Comparison of ENCODE assay signal across 12 cellular contexts in genomic region chr20:54284928-54285704, GRCh38.
DNase-seq lines count a peak whose midpoint lies in the region; ATAC-seq, FAIRE-seq and TF ChIP-seq lines count a peak whose summit lies in the region.
"Had no signal": no experiment of that assay in that cellular context is flagged by ENCODE, and none has a peak within 500 bp of the region (broad histone marks: within the 10 kb centered on the region; RNA-seq: fewer than 3 reads in every experiment).

No MANE protein-coding gene starts in this region.

- DNase-seq in stimulated activated CD4-positive, alpha-beta T cell treated with anti-CD3 and anti-CD28 coated beads, Interleukin-12 subunit alpha, Interleukin-12 subunit beta, amount 100 ng/mL, for 4 hours = peak; percentile 6
- DNase-seq in stimulated activated CD4-positive, alpha-beta T cell treated with anti-CD3 and anti-CD28 coated beads, Interleukin-4, amount 100 ng/mL, for 4 hours = no peak
- peak; percentile 30 for DNase-seq in RPMI7951 (ENCODE audit: low read depth)
- peak; percentile 16 for DNase-seq in epithelial cell of proximal tubule (ENCODE audit: low read depth)
- no peak for DNase-seq in DMS 273 (lab: John Stamatoyannopoulos, UW; ENCODE audit: unreplicated experiment)
- no peak for DNase-seq in GM19239 (ENCODE audit: insufficient read length, low spot score)
- no peak for DNase-seq in NCI-H146 treated with DMSO at 0.1 percent for 48 hours (lab: John Stamatoyannopoulos, UW; ENCODE audit: unreplicated experiment)
- DNase-seq: C1 segment of cervical spinal cord, NCI-H1436, right cardiac atrium had no signal

- FAIRE-seq in GM19239 (lab: Jason Lieb, UNC) = no peak
- FAIRE-seq: islet of Langerhans had no signal

- TF ChIP-seq CTCF in epithelial cell of proximal tubule (conservative IDR thresholded peaks at IDR 0.05; ENCODE audit: low read depth, low read length) = no peak

- no peak for ATAC-seq in GM21529 (IDR thresholded peaks at IDR 0.05; ENCODE audit: unreplicated experiment)
- ATAC-seq: right cardiac atrium had no signal

- no peak overlapping the region for H3K4me3 ChIP-seq in epithelial cell of proximal tubule (ENCODE audit: low read depth, low read length)

Comparison
In these comparisons a context has a peak if more than half of its experiments do, and no peak if none do; other contexts are left out.
1. DNase-seq: peak in stimulated activated CD4-positive, alpha-beta T cell treated with anti-CD3 and anti-CD28 coated beads, Interleukin-12 subunit alpha, Interleukin-12 subunit beta, amount 100 ng/mL, for 4 hours (single experiment), RPMI7951 (single experiment) and epithelial cell of proximal tubule (single experiment); none in stimulated activated CD4-positive, alpha-beta T cell treated with anti-CD3 and anti-CD28 coated beads, Interleukin-4, amount 100 ng/mL, for 4 hours (0 of 2), DMS 273 (single experiment), GM19239 (single experiment) and NCI-H146 treated with DMSO at 0.1 percent for 48 hours (single experiment).